ENCODE assay signal across 18 cellular contexts in the genomic region with DNA sequence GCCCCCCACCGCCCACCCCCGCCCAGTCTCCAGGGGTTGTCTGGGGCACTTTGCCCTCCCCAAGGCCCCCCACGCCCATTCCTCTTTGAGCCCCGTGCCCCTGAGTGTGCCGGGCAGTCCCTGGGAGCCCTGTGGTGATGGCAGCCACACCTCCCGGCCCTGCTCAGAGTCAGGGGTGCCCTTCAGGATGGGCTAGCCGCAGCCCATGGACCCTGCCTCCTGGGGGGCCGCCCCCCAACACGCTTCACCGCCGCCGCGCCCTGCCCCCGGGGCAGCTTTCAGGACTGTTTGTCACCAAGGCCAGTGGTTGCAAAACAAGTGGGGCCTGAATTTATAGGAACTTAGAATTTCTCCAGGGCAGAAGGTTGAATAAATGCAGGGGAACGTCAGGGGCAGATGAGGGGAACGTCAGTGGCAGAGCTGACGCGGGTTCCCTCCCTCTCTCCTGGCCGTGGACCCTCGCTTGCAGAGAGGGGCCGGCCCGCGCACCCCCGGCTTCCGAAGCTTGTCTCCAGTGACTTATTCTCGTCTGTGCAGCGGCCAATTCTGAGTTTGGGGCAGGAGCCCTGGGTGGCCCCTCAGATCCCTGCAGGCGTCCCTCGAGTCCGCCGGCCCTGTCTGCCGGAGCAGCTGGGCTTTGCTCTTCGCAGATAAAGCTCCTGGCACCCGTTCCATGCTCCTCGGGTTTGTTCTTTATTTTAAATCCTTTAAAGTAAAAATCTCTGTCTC. TPM values are rescaled to one million over a fixed set of nuclear protein-coding genes. Genes with fewer than 3 reads are reported as not detected.
DNase-seq lines count a peak whose midpoint lies in the region; ATAC-seq and TF ChIP-seq lines count a peak whose summit lies in the region.
"Had no signal": no experiment of that assay in that cellular context is flagged by ENCODE, and none has a peak within 500 bp of the region (broad histone marks: within the 10 kb centered on the region; RNA-seq: fewer than 3 reads in every experiment).

No MANE protein-coding gene starts in this region.

- H4K20me1 ChIP-seq in hepatocyte (ENCODE audit: insufficient read depth, poor library complexity, severe bottlenecking), result no peaks in the 10 kb centered on the region

- H3K27ac ChIP-seq in hepatocyte (peak overlapping the region; percentile 74), sigmoid colon (peak overlapping the region in 3 of 4 donors; percentile 55 to 85 (median 61))
- H3K27ac ChIP-seq: A549, right lobe of liver had no signal

- TF ChIP-seq POLR2A in sigmoid colon (IDR thresholded peaks at IDR 0.05), result no peak

- H3K27me3 ChIP-seq in hepatocyte (no peaks in the 10 kb centered on the region), sigmoid colon (no peaks in the 10 kb centered on the region)
- H3K27me3 ChIP-seq: heart right ventricle, right lobe of liver had no signal

- TF ChIP-seq CTCF in hepatocyte (IDR thresholded peaks at IDR 0.05; ENCODE audit: poor library complexity), result no peak
- TF ChIP-seq CTCF in sigmoid colon (IDR thresholded peaks at IDR 0.05), result no peak

- peak overlapping the region; percentile 52 for H3K4me2 ChIP-seq in hepatocyte
- H3K4me2 ChIP-seq: A549 had no signal

- H3K4me1 Mint-ChIP-seq in stimulated activated naive CD8-positive, alpha-beta T cell treated with anti-CD3 and anti-CD28 coated beads, Interleukin-15, amount 100 ng/mL, for 72 hours, result peaks cover 8% of the 10 kb centered on the region
- H3K4me1 Mint-ChIP-seq: CD4-positive, alpha-beta memory T cell had no signal

- H3K4me3 Mint-ChIP-seq in stimulated activated naive CD8-positive, alpha-beta T cell treated with anti-CD3 and anti-CD28 coated beads, Interleukin-15, amount 100 ng/mL, for 72 hours, result no peak overlapping the region
- H3K4me3 Mint-ChIP-seq: CD4-positive, alpha-beta memory T cell; nephron progenitor cell; stimulated activated memory B cell treated with anti-CD40 and anti-IgM and Interleukin-4, amounts not matched to agents 10 μg/mL and 1 μg/mL and 100 μg/mL, for 72 hours had no signal

- H3K4me1 ChIP-seq in hepatocyte (ENCODE audit: insufficient read depth) (peaks cover 40% of the 10 kb centered on the region), sigmoid colon (peaks cover 0 to 29% (median 27%) of the 10 kb centered on the region in 4 donors)
- H3K4me1 ChIP-seq: A549, right lobe of liver had no signal

- H3K9me2 ChIP-seq in hepatocyte (replicated peaks; ENCODE audit: insufficient read depth), result no peaks in the 10 kb centered on the region

- peak; percentile 31 for ATAC-seq in stimulated activated naive CD8-positive, alpha-beta T cell treated with anti-CD3 and anti-CD28 coated beads, Interleukin-15, amount 100 ng/mL, for 72 hours
- no peak for ATAC-seq in stimulated activated naive CD8-positive, alpha-beta T cell treated with anti-CD3 and anti-CD28 coated beads, Interleukin-15, Interleukin-2, amounts not matched to agents 100 U/mL and 50 U/mL, for 24 hours
- no peak for ATAC-seq in activated CD4-positive, CD25-positive, alpha-beta regulatory T cell treated with anti-CD3 and anti-CD28 coated beads, Interleukin-2, amount 50 U/mL, for 24 hours
- ATAC-seq: A549; stimulated activated memory B cell treated with anti-CD40 and anti-IgM and Interleukin-4, amounts not matched to agents 10 μg/mL and 1 μg/mL and 100 μg/mL, for 72 hours had no signal

- no peak overlapping the region for H3K4me3 ChIP-seq in hepatocyte
- H3K4me3 ChIP-seq in sigmoid colon, result no peak overlapping the region
- H3K4me3 ChIP-seq: A549, HAP-1, right lobe of liver had no signal

- no peak overlapping the region for H3K27ac Mint-ChIP-seq in stimulated activated naive CD8-positive, alpha-beta T cell treated with anti-CD3 and anti-CD28 coated beads, Interleukin-15, amount 100 ng/mL, for 72 hours
- H3K27ac Mint-ChIP-seq: CD4-positive, alpha-beta memory T cell; nephron progenitor cell; stimulated activated memory B cell treated with anti-CD40 and anti-IgM and Interleukin-4, amounts not matched to agents 10 μg/mL and 1 μg/mL and 100 μg/mL, for 72 hours had no signal

- DNase-seq in stimulated activated naive CD8-positive, alpha-beta T cell treated with anti-CD3 and anti-CD28 coated beads, Interleukin-15, amount 100 ng/mL, for 72 hours, result no peak
- DNase-seq in stimulated activated naive CD8-positive, alpha-beta T cell treated with anti-CD3 and anti-CD28 coated beads, Interleukin-15, Interleukin-2, amounts not matched to agents 100 U/mL and 50 U/mL, for 24 hours, result no peak
- DNase-seq in hepatocyte (ENCODE audit: low spot score) (peak; percentile 23), sigmoid colon (peak; percentile 63), dedifferentiated amniotic fluid mesenchymal stem cell (ENCODE audit: extremely low spot score) (no peak), NCI-H1092 (lab: John Stamatoyannopoulos, UW) (no peak), NCI-H2081 treated with DMSO at 0.1 percent for 48 hours (lab: John Stamatoyannopoulos, UW) (no peak)
- DNase-seq: activated T-cell treated with anti-CD3 and anti-CD28 coated beads, Interleukin-2, amount 50 U/mL, for 1 hour; heart right ventricle; NCI-H1105; nephron progenitor cell; SIG-M5 had no signal

- H3K9me3 ChIP-seq in hepatocyte (ENCODE audit: low read depth), result no peaks in the 10 kb centered on the region
- H3K9me3 ChIP-seq in sigmoid colon, result peaks cover 0 to 11% (median 3%) of the 10 kb centered on the region in 4 donors
- H3K9me3 ChIP-seq: A549, right lobe of liver had no signal

- intact Hi-C loops in sigmoid colon (cut with DNase I), result no loop called here

- H3K36me3 ChIP-seq in hepatocyte (replicated peaks; ENCODE audit: insufficient read depth, low read depth) (no peaks in the 10 kb centered on the region), sigmoid colon (no peaks in the 10 kb centered on the region)
- H3K36me3 ChIP-seq: HAP-1, heart right ventricle, right lobe of liver had no signal

- no peaks in the 10 kb centered on the region for H3K79me2 ChIP-seq in hepatocyte

- WGBS in hepatocyte (ENCODE audit: low lambda C conversion rate, missing lambda C conversion rate), result 78% methylated on average over 30 of the region's 35 CpGs
- 62 to 73% methylated on average over 35 of the region's 35 CpGs for WGBS in sigmoid colon, 2 donors

- H3K9me3 Mint-ChIP-seq in stimulated activated naive CD8-positive, alpha-beta T cell treated with anti-CD3 and anti-CD28 coated beads, Interleukin-15, amount 100 ng/mL, for 72 hours, result peaks cover 7 to 11% of the 10 kb centered on the region in 2 donors

- no peak overlapping the region for H2AFZ ChIP-seq in hepatocyte

- peaks cover 23% of the 10 kb centered on the region for H3K27me3 Mint-ChIP-seq in stimulated activated naive CD8-positive, alpha-beta T cell treated with anti-CD3 and anti-CD28 coated beads, Interleukin-15, amount 100 ng/mL, for 72 hours

- TF ChIP-seq EP300 in sigmoid colon (IDR thresholded peaks at IDR 0.05), result no peak

RNA-seq across cellular contexts. Expression of a gene that starts 41.2 kb away (rescaled TPM):
- total RNA-seq in hepatocyte (9.9 and 16.0 TPM in 2 replicates), sigmoid colon (100 to 1,000 TPM in 1 of 4 donors, 10 to 100 TPM in 3; 41.3 to 102 (median 71.0) TPM)
- polyA plus RNA-seq in hepatocyte (17.3 and 19.4 TPM in 2 replicates), sigmoid colon (1 to 10 TPM in 2 of 3 donors, under 1 TPM in 1; 0.92 to 7.5 (median 2.4) TPM)

Comparison
In these comparisons a context has a peak if more than half of its experiments do, and no peak if none do; other contexts are left out.
1. DNase-seq: peak in hepatocyte (single experiment) and sigmoid colon (single experiment); none in stimulated activated naive CD8-positive, alpha-beta T cell treated with anti-CD3 and anti-CD28 coated beads, Interleukin-15, amount 100 ng/mL, for 72 hours (0 of 2), stimulated activated naive CD8-positive, alpha-beta T cell treated with anti-CD3 and anti-CD28 coated beads, Interleukin-15, Interleukin-2, amounts not matched to agents 100 U/mL and 50 U/mL, for 24 hours (single experiment), dedifferentiated amniotic fluid mesenchymal stem cell (single experiment), NCI-H1092 (single experiment) and NCI-H2081 treated with DMSO at 0.1 percent for 48 hours (single experiment).